11 cellular contexts compared by ENCODE assay signal in genomic region chr14:34013714-34014055, GRCh38.
DNase-seq lines count a peak whose midpoint lies in the region; ATAC-seq lines count a peak whose summit lies in the region.
"Had no signal": no experiment of that assay in that cellular context is flagged by ENCODE, and none has a peak within 500 bp of the region (broad histone marks: within the 10 kb centered on the region; RNA-seq: fewer than 3 reads in every experiment).

No MANE protein-coding gene starts in this region.

- no peaks in the 10 kb centered on the region for H3K36me3 ChIP-seq in CD4-positive, alpha-beta memory T cell (ENCODE audit: insufficient read depth, low read length)
- H3K36me3 ChIP-seq: gastrocnemius medialis, thoracic aorta had no signal

- POLR2A ChIA-PET in activated CD8-positive, alpha-beta T cell treated with anti-CD3 and anti-CD28 coated beads, Interleukin-2, amount 10 ng/mL, durations not matched to agents 7 days and 5 days (lab: Charles Lee) = interaction anchor here (1.2 to 1.4 kb wide), 2 partner anchors 29 to 30 kb away, joined by 4 to 5 read pairs; no protein-coding TSS in a partner anchor
- POLR2A ChIA-PET in CD4-positive, alpha-beta memory T cell (lab: Charles Lee; ENCODE audit: partially characterized antibody) = no interaction called here

- H3K4me1 ChIP-seq in CD4-positive, alpha-beta memory T cell (ENCODE audit: insufficient read depth, low read length) = peaks cover 15% of the 10 kb centered on the region

- ATAC-seq in GM18520 (IDR thresholded peaks at IDR 0.05; ENCODE audit: unreplicated experiment) (peak; percentile 20), GM21576 (IDR thresholded peaks at IDR 0.05; ENCODE audit: unreplicated experiment) (peak; percentile 52), HG03558 (IDR thresholded peaks at IDR 0.05; ENCODE audit: extremely low read depth, unreplicated experiment) (peak; percentile 37)
- peak; percentile 18 for ATAC-seq in activated CD8-positive, alpha-beta T cell treated with anti-CD3 and anti-CD28 coated beads, Interleukin-2, amount 10 ng/mL, durations not matched to agents 7 days and 5 days

- H3K36me3 Mint-ChIP-seq in activated CD8-positive, alpha-beta T cell treated with anti-CD3 and anti-CD28 coated beads, Interleukin-2, amount 10 ng/mL, durations not matched to agents 7 days and 5 days (ENCODE audit: low read depth) = peaks cover 30% of the 10 kb centered on the region
- H3K36me3 Mint-ChIP-seq in CD4-positive, alpha-beta memory T cell = peaks cover 0 to 9% of the 10 kb centered on the region in 2 donors

- H3K27ac ChIP-seq in CD4-positive, alpha-beta memory T cell (ENCODE audit: low read depth, low read length) = no peak overlapping the region
- H3K27ac ChIP-seq: gastrocnemius medialis, thoracic aorta had no signal

- CTCF ChIA-PET in activated CD8-positive, alpha-beta T cell treated with anti-CD3 and anti-CD28 coated beads, Interleukin-2, amount 10 ng/mL, durations not matched to agents 7 days and 5 days (lab: Charles Lee) = interaction anchor here (0.9 to 1.8 kb wide), 2 partner anchors 85 to 174 kb away, joined by 3 to 10 read pairs; no protein-coding TSS in a partner anchor
- CTCF ChIA-PET in CD4-positive, alpha-beta memory T cell (lab: Charles Lee; ENCODE audit: partially characterized antibody) = interaction anchor here (1.0 kb wide), 1 partner anchor 46 kb away, joined by 3 read pairs; no protein-coding TSS in a partner anchor

- no peak overlapping the region for H3K4me3 ChIP-seq in CD4-positive, alpha-beta memory T cell (ENCODE audit: low read length in 2 of 2)
- H3K4me3 ChIP-seq: gastrocnemius medialis, thoracic aorta had no signal

- peaks cover 3% of the 10 kb centered on the region for H3K9me3 Mint-ChIP-seq in activated CD8-positive, alpha-beta T cell treated with anti-CD3 and anti-CD28 coated beads, Interleukin-2, amount 10 ng/mL, durations not matched to agents 7 days and 5 days (ENCODE audit: insufficient read depth)
- no peaks in the 10 kb centered on the region for H3K9me3 Mint-ChIP-seq in CD4-positive, alpha-beta memory T cell

- peak overlapping the region; percentile 43 for H3K4me3 Mint-ChIP-seq in activated CD8-positive, alpha-beta T cell treated with anti-CD3 and anti-CD28 coated beads, Interleukin-2, amount 10 ng/mL, durations not matched to agents 7 days and 5 days
- peak overlapping the region in 3 of 8 donors; percentile 34 to 61 (median 46) for H3K4me3 Mint-ChIP-seq in CD4-positive, alpha-beta memory T cell

- intact Hi-C loops in CD4-positive, alpha-beta memory T cell (cut with micrococcal nuclease) = no loop called here

- peaks cover 49% of the 10 kb centered on the region for H3K4me1 Mint-ChIP-seq in activated CD8-positive, alpha-beta T cell treated with anti-CD3 and anti-CD28 coated beads, Interleukin-2, amount 10 ng/mL, durations not matched to agents 7 days and 5 days (ENCODE audit: low read depth)
- H3K4me1 Mint-ChIP-seq in CD4-positive, alpha-beta memory T cell = peaks cover 0 to 47% (median 8%) of the 10 kb centered on the region in 4 donors

- peak; percentile 25 for DNase-seq in activated CD8-positive, alpha-beta T cell treated with anti-CD3 and anti-CD28 coated beads, Interleukin-2, amount 10 ng/mL, durations not matched to agents 7 days and 5 days
- DNase-seq in NCI-H446 treated with DMSO at 0.1 percent for 48 hours (lab: John Stamatoyannopoulos, UW) (no peak), Ammon's horn (ENCODE audit: low spot score) (no peak), foreskin melanocyte (no peak)
- DNase-seq in CD4-positive, alpha-beta memory T cell = no peak
- DNase-seq: activated effector memory CD4-positive, alpha-beta T cell treated with anti-CD3 and anti-CD28 coated beads, Interleukin-2, amount 50 U/mL, for 16 hours; gastrocnemius medialis had no signal

- peak overlapping the region; percentile 81 for H3K27ac Mint-ChIP-seq in activated CD8-positive, alpha-beta T cell treated with anti-CD3 and anti-CD28 coated beads, Interleukin-2, amount 10 ng/mL, durations not matched to agents 7 days and 5 days
- H3K27ac Mint-ChIP-seq in CD4-positive, alpha-beta memory T cell = peak overlapping the region in 2 of 7 donors; percentile 46 to 53

- no peaks in the 10 kb centered on the region for H3K9me3 ChIP-seq in CD4-positive, alpha-beta memory T cell (ENCODE audit: control insufficient read depth in 1 of 2, low read length in 2 of 2)
- H3K9me3 ChIP-seq: gastrocnemius medialis, thoracic aorta had no signal

- peaks cover 14% of the 10 kb centered on the region for H3K27me3 Mint-ChIP-seq in activated CD8-positive, alpha-beta T cell treated with anti-CD3 and anti-CD28 coated beads, Interleukin-2, amount 10 ng/mL, durations not matched to agents 7 days and 5 days (ENCODE audit: low read depth)
- H3K27me3 Mint-ChIP-seq in CD4-positive, alpha-beta memory T cell = peaks cover 0 to 3% of the 10 kb centered on the region in 2 donors

- no peaks in the 10 kb centered on the region for H3K27me3 ChIP-seq in CD4-positive, alpha-beta memory T cell (ENCODE audit: insufficient read depth, low read length)
- H3K27me3 ChIP-seq: gastrocnemius medialis had no signal
